8 cellular contexts compared by ENCODE assay signal in genomic region chr17:4945944-4946280, GRCh38. TPM values are rescaled to one million over a fixed set of nuclear protein-coding genes. Genes with fewer than 3 reads are reported as not detected.
DNase-seq lines count a peak whose midpoint lies in the region; ATAC-seq, FAIRE-seq and TF ChIP-seq lines count a peak whose summit lies in the region.

No MANE protein-coding gene starts in this region.

- H3K27me3 Mint-ChIP-seq in activated T-cell treated with anti-CD3 and anti-CD28 coated beads, Interleukin-2, amount 50 U/mL, for 4 hours (ENCODE audit: low read depth), result no peaks in the 10 kb centered on the region
- no peaks in the 10 kb centered on the region for H3K27me3 Mint-ChIP-seq in activated T-helper 2 cell treated with anti-CD3 and anti-CD28 coated beads, Interferon-gamma antibody, Interleukin-2, Interleukin-4, amounts not matched to agents 10 μg/mL and 5 μg/mL and 100 μg/mL, durations not matched to agents 14 hours and 24 hours and 36 hours (ENCODE audit: low read depth)

- intact Hi-C loops in activated T-helper 2 cell treated with anti-CD3 and anti-CD28 coated beads, Interferon-gamma antibody, Interleukin-2, Interleukin-4, amounts not matched to agents 10 μg/mL and 5 μg/mL and 100 μg/mL, durations not matched to agents 14 hours and 24 hours and 36 hours (cut with micrococcal nuclease), result loop anchor here (2.0 to 10.0 kb wide), 2 partner anchors 37 to 581 kb away; partner anchors contain the start of gene UBE2G1
- intact Hi-C loops in kidney (cut with DNase I), result no loop called here
- intact Hi-C loops in tibial artery (cut with DNase I; ENCODE audit: low total_unique reads), result loop anchor here (5.0 kb wide), 1 partner anchor 51 kb away; the partner anchor contains the start of genes INCA1 and KIF1C
- intact Hi-C loops in pancreas (cut with DNase I), result no loop called here

- no peak for ATAC-seq in activated T-cell treated with anti-CD3 and anti-CD28 coated beads, Interleukin-2, amount 50 U/mL, for 4 hours
- no peak for ATAC-seq in pancreas

- H3K4me1 ChIP-seq in kidney (ENCODE audit: control insufficient read depth in 1 of 2, insufficient read depth in 1 of 2, low read depth in 1 of 2, low read length in 2 of 2) (peaks cover 17 to 37% of the 10 kb centered on the region in 2 donors), tibial artery (peaks cover 6 to 64% (median 52%) of the 10 kb centered on the region in 4 donors), pancreas (peaks cover 5 to 36% (median 14%) of the 10 kb centered on the region in 3 donors)

- no peak overlapping the region for H3K27ac ChIP-seq in kidney (ENCODE audit: low read depth in 2 of 2, low read length in 2 of 2)
- peak overlapping the region; percentile 95 to 99 for H3K27ac ChIP-seq in tibial artery
- H3K27ac ChIP-seq in pancreas, result no peak overlapping the region

- H3K4me1 Mint-ChIP-seq in activated T-cell treated with anti-CD3 and anti-CD28 coated beads, Interleukin-2, amount 50 U/mL, for 4 hours (ENCODE audit: low read depth), result peaks cover 64% of the 10 kb centered on the region
- peaks cover 56% of the 10 kb centered on the region for H3K4me1 Mint-ChIP-seq in activated T-helper 2 cell treated with anti-CD3 and anti-CD28 coated beads, Interferon-gamma antibody, Interleukin-2, Interleukin-4, amounts not matched to agents 10 μg/mL and 5 μg/mL and 100 μg/mL, durations not matched to agents 14 hours and 24 hours and 36 hours (ENCODE audit: low read depth)

- no peaks in the 10 kb centered on the region for H3K9me3 Mint-ChIP-seq in activated T-cell treated with anti-CD3 and anti-CD28 coated beads, Interleukin-2, amount 50 U/mL, for 4 hours
- no peaks in the 10 kb centered on the region for H3K9me3 Mint-ChIP-seq in activated T-helper 2 cell treated with anti-CD3 and anti-CD28 coated beads, Interferon-gamma antibody, Interleukin-2, Interleukin-4, amounts not matched to agents 10 μg/mL and 5 μg/mL and 100 μg/mL, durations not matched to agents 14 hours and 24 hours and 36 hours

- no peaks in the 10 kb centered on the region for H3K27me3 ChIP-seq in tibial artery
- no peaks in the 10 kb centered on the region for H3K27me3 ChIP-seq in pancreas

- H3K36me3 Mint-ChIP-seq in activated T-cell treated with anti-CD3 and anti-CD28 coated beads, Interleukin-2, amount 50 U/mL, for 4 hours (ENCODE audit: insufficient read depth), result peaks cover 43% of the 10 kb centered on the region
- peaks cover 66% of the 10 kb centered on the region for H3K36me3 Mint-ChIP-seq in activated T-helper 2 cell treated with anti-CD3 and anti-CD28 coated beads, Interferon-gamma antibody, Interleukin-2, Interleukin-4, amounts not matched to agents 10 μg/mL and 5 μg/mL and 100 μg/mL, durations not matched to agents 14 hours and 24 hours and 36 hours (ENCODE audit: low read depth)

- H3K36me3 ChIP-seq in kidney (ENCODE audit: control insufficient read depth in 1 of 2, insufficient read depth in 2 of 2, low read length in 2 of 2) (peaks cover 21 to 30% of the 10 kb centered on the region in 2 donors), tibial artery (peaks cover 43 to 54% (median 45%) of the 10 kb centered on the region in 3 donors), pancreas (peaks cover 0 to 23% (median 0%) of the 10 kb centered on the region in 3 donors)

- DNase-seq in activated T-cell treated with anti-CD3 and anti-CD28 coated beads, Interleukin-2, amount 50 U/mL, for 4 hours, result no peak
- DNase-seq in activated T-cell treated with anti-CD3 and anti-CD28 coated beads, Interleukin-2, amount 50 U/mL, for 1 hour, result no peak
- DNase-seq in activated T-helper 2 cell treated with anti-CD3 and anti-CD28 coated beads, Interferon-gamma antibody, Interleukin-2, Interleukin-4, amounts not matched to agents 10 μg/mL and 5 μg/mL and 100 μg/mL, durations not matched to agents 14 hours and 24 hours and 36 hours (ENCODE audit: low spot score), result no peak
- DNase-seq in kidney (no peak), tibial artery (no peak), NCI-H510A (lab: John Stamatoyannopoulos, UW) (no peak), NCI-H524 treated with DMSO at 0.1 percent for 48 hours (lab: John Stamatoyannopoulos, UW) (no peak), pancreas (no peak)

- TF ChIP-seq CTCF in kidney (IDR thresholded peaks at IDR 0.05; ENCODE audit: borderline replicate concordance, extremely low read depth, insufficient read depth), result no peak
- TF ChIP-seq CTCF in tibial artery (IDR thresholded peaks at IDR 0.05), result no peak
- no peak for TF ChIP-seq CTCF in pancreas (IDR thresholded peaks at IDR 0.05)

- peak overlapping the region; percentile 83 to 95 for H3K4me3 ChIP-seq in kidney (ENCODE audit: low read length in 2 of 2)
- H3K4me3 ChIP-seq in tibial artery, result peak overlapping the region; percentile 93 to 100
- H3K4me3 ChIP-seq in pancreas, result peak overlapping the region in 2 of 4 donors; percentile 98 to 100

- 27 to 39% methylated on average over 4 of the region's 4 CpGs for WGBS in pancreas, 2 donors

- H3K9me3 ChIP-seq in kidney (ENCODE audit: control insufficient read depth in 1 of 2, low read length in 2 of 2) (no peaks in the 10 kb centered on the region), tibial artery (no peaks in the 10 kb centered on the region), pancreas (no peaks in the 10 kb centered on the region)

- peak overlapping the region; percentile 94 for H3K4me3 Mint-ChIP-seq in activated T-cell treated with anti-CD3 and anti-CD28 coated beads, Interleukin-2, amount 50 U/mL, for 4 hours
- H3K4me3 Mint-ChIP-seq in activated T-helper 2 cell treated with anti-CD3 and anti-CD28 coated beads, Interferon-gamma antibody, Interleukin-2, Interleukin-4, amounts not matched to agents 10 μg/mL and 5 μg/mL and 100 μg/mL, durations not matched to agents 14 hours and 24 hours and 36 hours (ENCODE audit: low read depth), result peak overlapping the region; percentile 100

- H3K9ac ChIP-seq in kidney (ENCODE audit: low read length in 2 of 2), result peak overlapping the region in 1 of 2 donors; percentile 73

- FAIRE-seq in kidney (lab: Jason Lieb, UNC) (no peak), pancreas (lab: Jason Lieb, UNC) (no peak)

- peak overlapping the region; percentile 95 for H3K27ac Mint-ChIP-seq in activated T-helper 2 cell treated with anti-CD3 and anti-CD28 coated beads, Interferon-gamma antibody, Interleukin-2, Interleukin-4, amounts not matched to agents 10 μg/mL and 5 μg/mL and 100 μg/mL, durations not matched to agents 14 hours and 24 hours and 36 hours

RNA-seq across cellular contexts. Expression of gene PFN1, which starts 2.4 kb away (rescaled TPM):
- total RNA-seq in activated T-cell treated with anti-CD3 and anti-CD28 coated beads, Interleukin-2, amount 50 U/mL, for 4 hours, result 1,000 to 10,000 TPM; 1,652 to 1,716 (median 1,674) TPM
- 1,460 and 1,475 TPM in 2 replicates for total RNA-seq in activated T-helper 2 cell treated with anti-CD3 and anti-CD28 coated beads, Interferon-gamma antibody, Interleukin-2, Interleukin-4, amounts not matched to agents 10 μg/mL and 5 μg/mL and 100 μg/mL, durations not matched to agents 14 hours and 24 hours and 36 hours
- total RNA-seq in kidney, result 496 TPM
- polyA plus RNA-seq in kidney (ENCODE audit: insufficient read depth, low read depth, low replicate concordance), result 614 TPM
- 100 to 1,000 TPM in 4 of 6 donors, 10 to 100 TPM in 2; 63.6 to 195 (median 125) TPM for total RNA-seq in pancreas
- polyA plus RNA-seq in pancreas, result 100 to 1,000 TPM; 148 to 162 TPM

RNA-seq across cellular contexts. Expression of gene ENO3, which starts 5.0 kb away (rescaled TPM):
- total RNA-seq in activated T-cell treated with anti-CD3 and anti-CD28 coated beads, Interleukin-2, amount 50 U/mL, for 4 hours, result 10 to 100 TPM; 25.8 to 26.9 (median 26.0) TPM
- total RNA-seq in activated T-helper 2 cell treated with anti-CD3 and anti-CD28 coated beads, Interferon-gamma antibody, Interleukin-2, Interleukin-4, amounts not matched to agents 10 μg/mL and 5 μg/mL and 100 μg/mL, durations not matched to agents 14 hours and 24 hours and 36 hours, result 45.7 and 47.9 TPM in 2 replicates
- total RNA-seq in kidney, result 6.9 TPM
- 17.8 TPM for polyA plus RNA-seq in kidney (ENCODE audit: insufficient read depth, low read depth, low replicate concordance)
- total RNA-seq in pancreas, result 1 to 10 TPM; 1.5 to 6.3 (median 2.5) TPM
- 10 to 100 TPM; 17.0 to 20.3 TPM for polyA plus RNA-seq in pancreas

RNA-seq across cellular contexts. Expression of gene RNF167, which starts 5.8 kb away (rescaled TPM):
- 100 to 1,000 TPM; 121 to 140 (median 129) TPM for total RNA-seq in activated T-cell treated with anti-CD3 and anti-CD28 coated beads, Interleukin-2, amount 50 U/mL, for 4 hours
- total RNA-seq in activated T-helper 2 cell treated with anti-CD3 and anti-CD28 coated beads, Interferon-gamma antibody, Interleukin-2, Interleukin-4, amounts not matched to agents 10 μg/mL and 5 μg/mL and 100 μg/mL, durations not matched to agents 14 hours and 24 hours and 36 hours, result 112 and 126 TPM in 2 replicates
- total RNA-seq in kidney (95.0 TPM), pancreas (10 to 100 TPM; 40.8 to 64.5 (median 46.7) TPM)
- polyA plus RNA-seq in kidney (ENCODE audit: insufficient read depth, low read depth, low replicate concordance) (188 TPM), pancreas (100 to 1,000 TPM; 102 to 118 TPM)

RNA-seq across cellular contexts. Expression of gene SLC25A11, which starts 6.1 kb away (rescaled TPM):
- total RNA-seq in activated T-cell treated with anti-CD3 and anti-CD28 coated beads, Interleukin-2, amount 50 U/mL, for 4 hours, result 100 to 1,000 TPM in 1 of 3 donors, 10 to 100 TPM in 2; 89.7 to 102 (median 98.1) TPM
- total RNA-seq in activated T-helper 2 cell treated with anti-CD3 and anti-CD28 coated beads, Interferon-gamma antibody, Interleukin-2, Interleukin-4, amounts not matched to agents 10 μg/mL and 5 μg/mL and 100 μg/mL, durations not matched to agents 14 hours and 24 hours and 36 hours, result 91.4 and 103 TPM in 2 replicates
- total RNA-seq in kidney, result 60.0 TPM
- 173 TPM for polyA plus RNA-seq in kidney (ENCODE audit: insufficient read depth, low read depth, low replicate concordance)
- 10 to 100 TPM; 10.9 to 23.3 (median 21.4) TPM for total RNA-seq in pancreas
- 10 to 100 TPM; 20.6 to 25.5 TPM for polyA plus RNA-seq in pancreas

RNA-seq across cellular contexts. Expression of gene GP1BA, which starts 13.8 kb away (rescaled TPM):
- total RNA-seq in activated T-cell treated with anti-CD3 and anti-CD28 coated beads, Interleukin-2, amount 50 U/mL, for 4 hours, result under 1 TPM; 0.21 to 0.49 (median 0.25) TPM
- total RNA-seq in activated T-helper 2 cell treated with anti-CD3 and anti-CD28 coated beads, Interferon-gamma antibody, Interleukin-2, Interleukin-4, amounts not matched to agents 10 μg/mL and 5 μg/mL and 100 μg/mL, durations not matched to agents 14 hours and 24 hours and 36 hours, result not detected in 2 replicates
- not detected for total RNA-seq in kidney
- not detected for polyA plus RNA-seq in kidney (ENCODE audit: insufficient read depth, low read depth, low replicate concordance)
- under 1 TPM in 3 of 6 donors, not detected in 3; 0.06 to 0.37 (median 0.15) TPM for total RNA-seq in pancreas
- polyA plus RNA-seq in pancreas, result under 1 TPM in 1 of 2 donors, not detected in 1; 0.11 TPM

Comparison
In these comparisons a context has a peak if more than half of its experiments do, and no peak if none do; other contexts are left out.
1. H3K27ac ChIP-seq: peak in tibial artery (2 of 2); none in kidney (0 of 2) and pancreas (0 of 4).
2. intact Hi-C loops: an anchor here in activated T-helper 2 cell treated with anti-CD3 and anti-CD28 coated beads, Interferon-gamma antibody, Interleukin-2, Interleukin-4, amounts not matched to agents 10 μg/mL and 5 μg/mL and 100 μg/mL, durations not matched to agents 14 hours and 24 hours and 36 hours (2.0 to 10.0 kb wide) and tibial artery (5.0 kb wide); none called in kidney and pancreas.